In the genomic region with DNA sequence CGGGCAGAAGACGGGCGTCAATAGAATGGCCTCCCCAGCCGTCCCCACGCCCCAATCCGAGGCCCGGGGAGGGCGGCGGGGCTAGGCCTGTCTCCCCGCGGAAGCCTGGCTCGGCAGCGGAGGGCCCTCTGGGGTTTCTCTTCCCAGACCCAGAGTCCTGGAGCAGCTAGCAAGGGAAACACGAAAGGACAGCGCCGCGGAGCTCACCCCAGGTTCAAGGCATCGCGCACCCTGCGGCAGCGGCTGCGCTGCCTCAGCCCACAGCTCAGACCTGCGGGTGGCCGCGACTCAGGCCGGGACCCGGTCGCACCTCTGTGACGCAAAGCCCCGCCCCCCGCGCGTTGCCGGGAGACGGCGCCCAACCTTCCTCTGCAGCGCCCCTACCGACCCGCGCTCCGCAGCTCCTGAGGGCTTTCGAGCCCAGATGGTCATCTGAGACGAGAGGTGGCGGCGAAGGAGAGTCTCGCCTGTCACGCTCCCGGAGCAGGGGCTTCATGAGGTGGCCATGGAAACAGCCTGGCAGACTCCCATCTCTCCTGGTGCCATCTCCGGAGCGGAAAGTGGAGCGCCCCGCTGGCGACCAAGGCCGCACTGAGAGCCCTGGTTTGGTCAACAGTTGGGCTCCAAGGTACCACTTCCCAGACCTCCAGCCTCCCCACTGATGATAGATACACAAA, we compare ENCODE assay signal across 1 cellular context.
TF ChIP-seq lines count a peak whose summit lies in the region.

Gene RNF141 (minus strand): TSS at position 273 of the 677 bp plus-strand sequence. CDS start 7,029 bp downstream, outside the sequence.

TF ChIP-seq in HepG2, 621 proteins besides CTCF, POLR2A, EP300 and RAD21 (continued from another document and continues in another):
- TF ChIP-seq MNT (IDR thresholded peaks at IDR 0.05) (no peak; the same call in 1 of the 2 replicates), HNF4G (IDR thresholded peaks at IDR 0.05; ENCODE audit: borderline replicate concordance, low read depth, low read length) (no peak), HNF4G (CRISPR knock-in tag; IDR thresholded peaks at IDR 0.05; ENCODE audit: borderline replicate concordance, low read depth) (no peak), MTERF4 (CRISPR knock-in tag; IDR thresholded peaks at IDR 0.05) (no peak), THAP9 (CRISPR knock-in tag; IDR thresholded peaks at IDR 0.05; ENCODE audit: borderline replicate concordance) (peak; percentile 87), ZNF441 (CRISPR knock-in tag; IDR thresholded peaks at IDR 0.05; ENCODE audit: borderline replicate concordance) (peak; percentile 83; the same call in 1 of the 2 replicates), PRDM10 (CRISPR knock-in tag; IDR thresholded peaks at IDR 0.05; ENCODE audit: low read depth) (peak; percentile 73; the same call in 1 of the 2 replicates), ZFP90 (CRISPR knock-in tag; IDR thresholded peaks at IDR 0.05; ENCODE audit: borderline replicate concordance) (peak; percentile 91; the same call in 1 of the 2 replicates), PRDM4 (CRISPR knock-in tag; IDR thresholded peaks at IDR 0.05; ENCODE audit: borderline replicate concordance) (no peak), ADNP (CRISPR knock-in tag; IDR thresholded peaks at IDR 0.05) (no peak), RAD51 (IDR thresholded peaks at IDR 0.05; ENCODE audit: borderline replicate concordance) (no peak), MZF1 (CRISPR knock-in tag; IDR thresholded peaks at IDR 0.05; ENCODE audit: borderline replicate concordance) (no peak), HMGA1 (CRISPR knock-in tag; conservative IDR thresholded peaks at IDR 0.05) (no peak), SATB2 (CRISPR knock-in tag; IDR thresholded peaks at IDR 0.05) (no peak; the same call in 1 of the 2 replicates), ZNF235 (CRISPR knock-in tag; IDR thresholded peaks at IDR 0.05; ENCODE audit: borderline replicate concordance) (no peak), ZMYM2 (CRISPR knock-in tag; IDR thresholded peaks at IDR 0.05) (no peak), HNRNPL (IDR thresholded peaks at IDR 0.05; ENCODE audit: low read depth, low read length) (no peak), ZBTB40 (IDR thresholded peaks at IDR 0.05) (no peak), ZBTB40 (CRISPR knock-in tag; IDR thresholded peaks at IDR 0.05) (peak; percentile 69; the same call in 1 of the 2 replicates), RFX5 (IDR thresholded peaks at IDR 0.05; ENCODE audit: low read depth, low read length) (no peak), ZNF205 (CRISPR knock-in tag; IDR thresholded peaks at IDR 0.05) (0 out of 2 replicates have a peak, but pooled peaks have one; percentile 35)
- TF ChIP-seq, protein P1, sequence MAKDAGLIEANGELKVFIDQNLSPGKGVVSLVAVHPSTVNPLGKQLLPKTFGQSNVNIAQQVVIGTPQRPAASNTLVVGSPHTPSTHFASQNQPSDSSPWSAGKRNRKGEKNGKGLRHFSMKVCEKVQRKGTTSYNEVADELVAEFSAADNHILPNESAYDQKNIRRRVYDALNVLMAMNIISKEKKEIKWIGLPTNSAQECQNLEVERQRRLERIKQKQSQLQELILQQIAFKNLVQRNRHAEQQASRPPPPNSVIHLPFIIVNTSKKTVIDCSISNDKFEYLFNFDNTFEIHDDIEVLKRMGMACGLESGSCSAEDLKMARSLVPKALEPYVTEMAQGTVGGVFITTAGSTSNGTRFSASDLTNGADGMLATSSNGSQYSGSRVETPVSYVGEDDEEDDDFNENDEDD (CRISPR knock-in tag; IDR thresholded peaks at IDR 0.05; ENCODE audit: borderline replicate concordance) = peak; percentile 17; the same call in 1 of the 2 replicates
- TF ChIP-seq, protein P2, sequence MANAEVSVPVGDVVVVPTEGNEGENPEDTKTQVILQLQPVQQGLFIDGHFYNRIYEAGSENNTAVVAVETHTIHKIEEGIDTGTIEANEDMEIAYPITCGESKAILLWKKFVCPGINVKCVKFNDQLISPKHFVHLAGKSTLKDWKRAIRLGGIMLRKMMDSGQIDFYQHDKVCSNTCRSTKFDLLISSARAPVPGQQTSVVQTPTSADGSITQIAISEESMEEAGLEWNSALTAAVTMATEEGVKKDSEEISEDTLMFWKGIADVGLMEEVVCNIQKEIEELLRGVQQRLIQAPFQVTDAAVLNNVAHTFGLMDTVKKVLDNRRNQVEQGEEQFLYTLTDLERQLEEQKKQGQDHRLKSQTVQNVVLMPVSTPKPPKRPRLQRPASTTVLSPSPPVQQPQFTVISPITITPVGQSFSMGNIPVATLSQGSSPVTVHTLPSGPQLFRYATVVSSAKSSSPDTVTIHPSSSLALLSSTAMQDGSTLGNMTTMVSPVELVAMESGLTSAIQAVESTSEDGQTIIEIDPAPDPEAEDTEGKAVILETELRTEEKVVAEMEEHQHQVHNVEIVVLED (CRISPR knock-in tag; IDR thresholded peaks at IDR 0.05; ENCODE audit: borderline replicate concordance) = peak; percentile 77; the same call in 1 of the 2 replicates
